In the genomic region with DNA sequence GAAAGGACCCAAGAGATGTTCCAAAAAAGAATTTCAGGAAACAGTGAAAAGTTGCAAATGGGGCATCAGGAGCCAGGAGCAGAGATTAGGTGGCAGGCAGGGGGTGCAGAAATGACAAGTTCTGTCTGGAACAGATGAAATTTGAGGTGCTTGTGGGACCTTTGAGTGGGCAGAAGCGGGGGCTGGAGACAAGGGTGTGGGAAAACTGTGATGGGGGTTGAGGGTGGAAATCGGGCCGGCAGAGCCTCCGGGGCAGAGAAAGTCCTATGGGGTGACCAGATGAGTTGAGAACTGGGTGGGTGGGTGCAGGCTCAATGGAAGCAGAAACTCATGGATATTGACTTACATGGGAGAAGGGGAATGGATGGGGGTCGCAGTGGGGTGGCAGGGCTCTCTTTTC, we compare ENCODE assay signal across 13 cellular contexts. TPM values are rescaled to one million over a fixed set of nuclear protein-coding genes. Genes with fewer than 3 reads are reported as not detected.
DNase-seq lines count a peak whose midpoint lies in the region; ATAC-seq and TF ChIP-seq lines count a peak whose summit lies in the region.
"Had no signal": no experiment of that assay in that cellular context is flagged by ENCODE, and none has a peak within 500 bp of the region (broad histone marks: within the 10 kb centered on the region; RNA-seq: fewer than 3 reads in every experiment).

No MANE protein-coding gene starts in this region.

- DNase-seq in Right ventricle myocardium inferior (ENCODE audit: missing footprints) (peak; percentile 46), left ventricle myocardium superior (no peak), upper lobe of left lung (no peak), NCI-H2107 treated with DMSO at 0.1 percent for 48 hours (lab: John Stamatoyannopoulos, UW; ENCODE audit: unreplicated experiment) (no peak), GM19240 (ENCODE audit: insufficient read length, low spot score) (no peak)
- no peak for DNase-seq in activated naive CD8-positive, alpha-beta T cell treated with anti-CD3 and anti-CD28 coated beads, Interleukin-2, amount 10 ng/mL, durations not matched to agents 7 days and 5 days
- DNase-seq: C1 segment of cervical spinal cord; stimulated activated CD4-positive, alpha-beta T cell treated with anti-CD3 and anti-CD28 coated beads, Interleukin-1b, Interleukin-23, amount 100 ng/mL, for 48 hours had no signal

- H3K27ac ChIP-seq in mucosa of rectum (ENCODE audit: low read depth in 2 of 2, low read length in 2 of 2), result peak overlapping the region; percentile 93 to 96
- H3K27ac ChIP-seq in upper lobe of left lung, result peak overlapping the region; percentile 94 to 99 (median 94)

- WGBS in upper lobe of left lung, 2 donors, result 77 to 89% methylated on average over 5 of the region's 5 CpGs

- H3K36me3 ChIP-seq in mucosa of rectum (ENCODE audit: control insufficient read depth in 2 of 2, insufficient read depth in 2 of 2, low read length in 2 of 2) (peaks cover 0 to 2% of the 10 kb centered on the region in 2 donors), upper lobe of left lung (peaks cover 0 to 22% (median 12%) of the 10 kb centered on the region in 4 donors)

- no peak for TF ChIP-seq EP300 in upper lobe of left lung (IDR thresholded peaks at IDR 0.05)

- POLR2A ChIA-PET in activated naive CD8-positive, alpha-beta T cell treated with anti-CD3 and anti-CD28 coated beads, Interleukin-2, amount 10 ng/mL, durations not matched to agents 7 days and 5 days (lab: Charles Lee), result interaction anchor here (2.7 to 4.8 kb wide), 2 partner anchors 12 to 20 kb away, joined by 20 to 63 read pairs; partner anchors contain the start of gene ATG101

- H3K4me1 Mint-ChIP-seq in activated naive CD8-positive, alpha-beta T cell treated with anti-CD3 and anti-CD28 coated beads, Interleukin-2, amount 10 ng/mL, durations not matched to agents 7 days and 5 days, result peaks cover 43% of the 10 kb centered on the region

- H3K27me3 ChIP-seq in mucosa of rectum (ENCODE audit: control insufficient read depth in 2 of 2, insufficient read depth in 2 of 2, low read length in 2 of 2) (no peaks in the 10 kb centered on the region), upper lobe of left lung (no peaks in the 10 kb centered on the region)

- H3K27ac Mint-ChIP-seq in activated naive CD8-positive, alpha-beta T cell treated with anti-CD3 and anti-CD28 coated beads, Interleukin-2, amount 10 ng/mL, durations not matched to agents 7 days and 5 days, result peak overlapping the region; percentile 99

- H3K4me3 ChIP-seq in mucosa of rectum (ENCODE audit: low read length in 2 of 2), result no peak overlapping the region
- no peak overlapping the region for H3K4me3 ChIP-seq in upper lobe of left lung

- ATAC-seq in Right ventricle myocardium inferior, result no peak
- no peak for ATAC-seq in left ventricle myocardium superior
- no peak for ATAC-seq in activated naive CD8-positive, alpha-beta T cell treated with anti-CD3 and anti-CD28 coated beads, Interleukin-2, amount 10 ng/mL, durations not matched to agents 7 days and 5 days (ENCODE audit: low read depth)
- ATAC-seq in upper lobe of left lung (ENCODE audit: low FRiP score in 2 of 2), result no peak
- ATAC-seq in GM18505 (IDR thresholded peaks at IDR 0.05; ENCODE audit: unreplicated experiment), result no peak

- peaks cover 2% of the 10 kb centered on the region for H3K27me3 Mint-ChIP-seq in activated naive CD8-positive, alpha-beta T cell treated with anti-CD3 and anti-CD28 coated beads, Interleukin-2, amount 10 ng/mL, durations not matched to agents 7 days and 5 days

- H3K4me1 ChIP-seq in mucosa of rectum (ENCODE audit: control insufficient read depth in 2 of 2, insufficient read depth in 2 of 2, low read length in 2 of 2) (peaks cover 40 to 47% of the 10 kb centered on the region in 2 donors), upper lobe of left lung (peaks cover 47 to 65% (median 49%) of the 10 kb centered on the region in 4 donors)

- peak overlapping the region; percentile 97 to 98 for H3K9ac ChIP-seq in mucosa of rectum (ENCODE audit: low read depth in 1 of 2, low read length in 2 of 2)

- no peak for TF ChIP-seq CTCF in upper lobe of left lung (IDR thresholded peaks at IDR 0.05)

- no peaks in the 10 kb centered on the region for H3K9me3 Mint-ChIP-seq in activated naive CD8-positive, alpha-beta T cell treated with anti-CD3 and anti-CD28 coated beads, Interleukin-2, amount 10 ng/mL, durations not matched to agents 7 days and 5 days

- H3K36me3 Mint-ChIP-seq in activated naive CD8-positive, alpha-beta T cell treated with anti-CD3 and anti-CD28 coated beads, Interleukin-2, amount 10 ng/mL, durations not matched to agents 7 days and 5 days, result peaks cover 2% of the 10 kb centered on the region

- intact Hi-C loops in Right ventricle myocardium inferior (cut with DNase I) (loop anchor here (2.0 kb wide), 1 partner anchor 13 kb away; no protein-coding TSS in a partner anchor), left ventricle myocardium superior (cut with micrococcal nuclease) (no loop called here)

- TF ChIP-seq POLR2A in upper lobe of left lung (IDR thresholded peaks at IDR 0.05) (no peak), GM18505 (IDR thresholded peaks at IDR 0.05; ENCODE audit: borderline replicate concordance, extremely low read depth, insufficient read depth, insufficient read length) (no peak)

- H3K9me3 ChIP-seq in mucosa of rectum (ENCODE audit: control insufficient read depth in 2 of 2, low read length in 2 of 2) (no peaks in the 10 kb centered on the region), upper lobe of left lung (no peaks in the 10 kb centered on the region)

- peak overlapping the region; percentile 99 for H3K4me3 Mint-ChIP-seq in activated naive CD8-positive, alpha-beta T cell treated with anti-CD3 and anti-CD28 coated beads, Interleukin-2, amount 10 ng/mL, durations not matched to agents 7 days and 5 days

RNA-seq across cellular contexts. Expression of gene NR4A1, which starts 1.6 kb away (rescaled TPM):
- total RNA-seq in Right ventricle myocardium inferior, result 40.6 TPM
- 58.9 TPM for total RNA-seq in left ventricle myocardium superior
- 1 to 10 TPM; 8.6 to 8.8 TPM for total RNA-seq in activated naive CD8-positive, alpha-beta T cell treated with anti-CD3 and anti-CD28 coated beads, Interleukin-2, amount 10 ng/mL, durations not matched to agents 7 days and 5 days
- total RNA-seq in upper lobe of left lung, result 100 to 1,000 TPM in 5 of 6 donors, 10 to 100 TPM in 1; 88.3 to 202 (median 156) TPM

RNA-seq across cellular contexts. Expression of gene ATG101, which starts 20.1 kb away (rescaled TPM):
- total RNA-seq in Right ventricle myocardium inferior (24.9 TPM), left ventricle myocardium superior (26.5 TPM), upper lobe of left lung (10 to 100 TPM; 17.8 to 74.8 (median 35.9) TPM)
- 10 to 100 TPM; 25.2 to 28.8 TPM for total RNA-seq in activated naive CD8-positive, alpha-beta T cell treated with anti-CD3 and anti-CD28 coated beads, Interleukin-2, amount 10 ng/mL, durations not matched to agents 7 days and 5 days

RNA-seq across cellular contexts. Expression of gene SMIM41, which starts 29.8 kb away (rescaled TPM):
- total RNA-seq in Right ventricle myocardium inferior (0.16 TPM), left ventricle myocardium superior (not detected), upper lobe of left lung (10 to 100 TPM in 4 of 6 donors, 1 to 10 TPM in 2; 4.7 to 25.1 (median 15.4) TPM)
- not detected for total RNA-seq in activated naive CD8-positive, alpha-beta T cell treated with anti-CD3 and anti-CD28 coated beads, Interleukin-2, amount 10 ng/mL, durations not matched to agents 7 days and 5 days
- total RNA-seq: epithelial cell of proximal tubule, lung microvascular endothelial cell, SK-MEL-5 had no signal

RNA-seq across cellular contexts. Expression of gene TAMALIN, which starts 42.9 kb away (rescaled TPM):
- 20.3 TPM for total RNA-seq in Right ventricle myocardium inferior
- total RNA-seq in left ventricle myocardium superior, result 22.2 TPM
- total RNA-seq in activated naive CD8-positive, alpha-beta T cell treated with anti-CD3 and anti-CD28 coated beads, Interleukin-2, amount 10 ng/mL, durations not matched to agents 7 days and 5 days, result 10 to 100 TPM; 17.1 to 19.9 TPM
- 100 to 1,000 TPM in 2 of 6 donors, 10 to 100 TPM in 4; 52.3 to 170 (median 73.7) TPM for total RNA-seq in upper lobe of left lung
